12 cellular contexts compared by ENCODE assay signal in genomic region chr19:6723738-6724137, GRCh38. TPM values are rescaled to one million over a fixed set of nuclear protein-coding genes. Genes with fewer than 3 reads are reported as not detected.
A peak's percentile ranks its signal among the peaks of the same experiment; 100 is the strongest.
DNase-seq lines count a peak whose midpoint lies in the region; ATAC-seq and TF ChIP-seq lines count a peak whose summit lies in the region.
"Had no signal": no experiment of that assay in that cellular context is flagged by ENCODE, and none has a peak within 500 bp of the region (broad histone marks: within the 10 kb centered on the region; RNA-seq: fewer than 3 reads in every experiment).

No MANE protein-coding gene starts in this region.

- H3K36me3 Mint-ChIP-seq in CD8-positive, alpha-beta memory T cell = no peaks in the 10 kb centered on the region
- H3K36me3 Mint-ChIP-seq in progenitor cell of endocrine pancreas (ENCODE audit: insufficient read depth) = no peaks in the 10 kb centered on the region
- H3K36me3 Mint-ChIP-seq in CD4-positive, alpha-beta memory T cell = no peaks in the 10 kb centered on the region

- DNase-seq in CD8-positive, alpha-beta memory T cell = peak in 1 of 5 donors; percentile 16
- DNase-seq in OCI-LY7 (ENCODE audit: low spot score) = peak; percentile 41
- peak; percentile 27 for DNase-seq in fibroblast of the aortic adventitia (ENCODE audit: low read depth)
- DNase-seq in progenitor cell of endocrine pancreas (ENCODE audit: low spot score, unreplicated experiment) = no peak
- DNase-seq in NCI-H526 treated with DMSO at 0.1 percent for 48 hours (lab: John Stamatoyannopoulos, UW) = no peak
- no peak for DNase-seq in CD4-positive, alpha-beta memory T cell
- no peak for DNase-seq in DMS153 treated with DMSO at 0.1 percent for 48 hours (lab: John Stamatoyannopoulos, UW; ENCODE audit: unreplicated experiment)
- DNase-seq: activated CD4-positive, alpha-beta T cell treated with anti-CD3 and anti-CD28 coated beads for 1 hour; cortex of kidney; NCI-H2029; stimulated activated CD4-positive, alpha-beta T cell treated with anti-CD3 and anti-CD28 coated beads, Interleukin-12 subunit alpha, Interleukin-12 subunit beta, amount 100 ng/mL, for 4 hours had no signal

- no peak for ATAC-seq in GM21723 (IDR thresholded peaks at IDR 0.05; ENCODE audit: unreplicated experiment)

- 0 out of 2 replicates have a peak overlapping the region, but pooled peaks have one; percentile 0 for H2AFZ ChIP-seq in OCI-LY7 (ENCODE audit: low read length)

- no peak overlapping the region for H3K4me3 Mint-ChIP-seq in CD8-positive, alpha-beta memory T cell
- H3K4me3 Mint-ChIP-seq in progenitor cell of endocrine pancreas (ENCODE audit: low read depth) = no peak overlapping the region
- H3K4me3 Mint-ChIP-seq in CD4-positive, alpha-beta memory T cell = no peak overlapping the region

- H3K27me3 Mint-ChIP-seq in CD8-positive, alpha-beta memory T cell = peaks cover 0 to 1% of the 10 kb centered on the region in 2 donors
- H3K27me3 Mint-ChIP-seq in progenitor cell of endocrine pancreas = peaks cover 8% of the 10 kb centered on the region
- H3K27me3 Mint-ChIP-seq in CD4-positive, alpha-beta memory T cell = no peaks in the 10 kb centered on the region

- H3K27ac ChIP-seq in CD8-positive, alpha-beta memory T cell (ENCODE audit: low read depth, low read length) = no peak overlapping the region
- no peak overlapping the region for H3K27ac ChIP-seq in OCI-LY7 (ENCODE audit: low read depth, low read length, poor library complexity, severe bottlenecking)
- H3K27ac ChIP-seq in CD4-positive, alpha-beta memory T cell (ENCODE audit: low read depth, low read length) = no peak overlapping the region

- peaks cover 3% of the 10 kb centered on the region for H3K4me1 ChIP-seq in CD8-positive, alpha-beta memory T cell (ENCODE audit: insufficient read depth, low read length)
- peaks cover 72% of the 10 kb centered on the region for H3K4me1 ChIP-seq in OCI-LY7 (ENCODE audit: insufficient read depth, low read length, poor library complexity, severe bottlenecking)
- peaks cover 5% of the 10 kb centered on the region for H3K4me1 ChIP-seq in CD4-positive, alpha-beta memory T cell (ENCODE audit: insufficient read depth, low read length)

- intact Hi-C loops in OCI-LY7 (cut with micrococcal nuclease; ENCODE audit: unreplicated experiment) = no loop called here
- intact Hi-C loops in CD4-positive, alpha-beta memory T cell (cut with micrococcal nuclease) = no loop called here

- no peak overlapping the region for H3K4me3 ChIP-seq in CD8-positive, alpha-beta memory T cell (ENCODE audit: low read length)
- no peak overlapping the region for H3K4me3 ChIP-seq in OCI-LY7 (ENCODE audit: low read depth, low read length, poor library complexity, severe bottlenecking)
- no peak overlapping the region for H3K4me3 ChIP-seq in fibroblast of the aortic adventitia (ENCODE audit: low read depth, low read length)
- H3K4me3 ChIP-seq in CD4-positive, alpha-beta memory T cell (ENCODE audit: low read length in 2 of 2) = no peak overlapping the region

- no peak overlapping the region for H3K4me2 ChIP-seq in OCI-LY7 (ENCODE audit: low read length)

- H3K27me3 ChIP-seq in CD8-positive, alpha-beta memory T cell (ENCODE audit: insufficient read depth, low read length, poor library complexity, severe bottlenecking) = no peaks in the 10 kb centered on the region
- H3K27me3 ChIP-seq in CD4-positive, alpha-beta memory T cell (ENCODE audit: insufficient read depth, low read length) = no peaks in the 10 kb centered on the region

- BruUV-seq in OCI-LY7 (replicated peaks; lab: Mats Ljungman, UMichigan) = no TSS peak

- H3K36me3 ChIP-seq in CD8-positive, alpha-beta memory T cell (ENCODE audit: insufficient read depth, low read length) = no peaks in the 10 kb centered on the region
- H3K36me3 ChIP-seq in OCI-LY7 (ENCODE audit: insufficient read depth, low read length) = no peaks in the 10 kb centered on the region
- H3K36me3 ChIP-seq in CD4-positive, alpha-beta memory T cell (ENCODE audit: insufficient read depth, low read length) = no peaks in the 10 kb centered on the region

- H3K27ac Mint-ChIP-seq in CD8-positive, alpha-beta memory T cell = peak overlapping the region in 5 of 8 donors; percentile 54 to 91 (median 77)
- H3K27ac Mint-ChIP-seq in progenitor cell of endocrine pancreas = peak overlapping the region; percentile 49
- peak overlapping the region in 2 of 7 donors; percentile 18 to 68 for H3K27ac Mint-ChIP-seq in CD4-positive, alpha-beta memory T cell

- no peaks in the 10 kb centered on the region for H3K9me3 Mint-ChIP-seq in CD8-positive, alpha-beta memory T cell
- H3K9me3 Mint-ChIP-seq in progenitor cell of endocrine pancreas (ENCODE audit: low read depth) = no peaks in the 10 kb centered on the region
- no peaks in the 10 kb centered on the region for H3K9me3 Mint-ChIP-seq in CD4-positive, alpha-beta memory T cell

- POLR2A ChIA-PET in CD8-positive, alpha-beta memory T cell (lab: Charles Lee) = no interaction called here
- POLR2A ChIA-PET in OCI-LY7 (lab: Charles Lee) = no interaction called here
- POLR2A ChIA-PET in CD4-positive, alpha-beta memory T cell (lab: Charles Lee; ENCODE audit: partially characterized antibody) = interaction anchor here (1.5 kb wide), 1 partner anchor 55 kb away, joined by 3 read pairs; no protein-coding TSS in a partner anchor

- H4K20me1 ChIP-seq in OCI-LY7 (ENCODE audit: insufficient read depth, low read length) = no peaks in the 10 kb centered on the region

- no peaks in the 10 kb centered on the region for H3K9me2 ChIP-seq in OCI-LY7 (ENCODE audit: insufficient read depth, low read length)

- no peaks in the 10 kb centered on the region for H3K9me3 ChIP-seq in CD8-positive, alpha-beta memory T cell (ENCODE audit: low read length)
- H3K9me3 ChIP-seq in OCI-LY7 (ENCODE audit: low read length) = no peaks in the 10 kb centered on the region
- H3K9me3 ChIP-seq in CD4-positive, alpha-beta memory T cell (ENCODE audit: control insufficient read depth in 1 of 2, low read length in 2 of 2) = no peaks in the 10 kb centered on the region

- TF ChIP-seq CTCF in OCI-LY7 (conservative IDR thresholded peaks at IDR 0.05; ENCODE audit: low read length) (no peak), fibroblast of the aortic adventitia (IDR thresholded peaks at IDR 0.05; ENCODE audit: insufficient read depth, low read length) (no peak), progenitor cell of endocrine pancreas (IDR thresholded peaks at IDR 0.05; ENCODE audit: unreplicated experiment) (no peak)

- CTCF ChIA-PET in CD8-positive, alpha-beta memory T cell (lab: Charles Lee) = interaction anchor here (2.1 kb wide), 1 partner anchor 139 kb away, joined by 5 read pairs; no protein-coding TSS in a partner anchor
- CTCF ChIA-PET in OCI-LY7 (lab: Charles Lee; ENCODE audit: unreplicated experiment) = no interaction called here
- CTCF ChIA-PET in CD4-positive, alpha-beta memory T cell (lab: Charles Lee; ENCODE audit: partially characterized antibody) = interaction anchor here (0.6 kb wide), 1 partner anchor 219 kb away, joined by 3 read pairs; no protein-coding TSS in a partner anchor

- peaks cover 9 to 17% (median 16%) of the 10 kb centered on the region in 3 donors for H3K4me1 Mint-ChIP-seq in CD8-positive, alpha-beta memory T cell
- H3K4me1 Mint-ChIP-seq in progenitor cell of endocrine pancreas (ENCODE audit: low read depth) = peaks cover 25% of the 10 kb centered on the region
- peaks cover 4 to 22% (median 11%) of the 10 kb centered on the region in 4 donors for H3K4me1 Mint-ChIP-seq in CD4-positive, alpha-beta memory T cell

- no peaks in the 10 kb centered on the region for H3K79me2 ChIP-seq in OCI-LY7 (ENCODE audit: insufficient read depth, low read depth, low read length)

RNA-seq across cellular contexts. Expression of gene C3, which starts 3.3 kb away (rescaled TPM):
- 1 to 10 TPM; 1.6 to 1.7 TPM for total RNA-seq in CD8-positive, alpha-beta memory T cell
- not detected for polyA plus RNA-seq in CD8-positive, alpha-beta memory T cell
- 0.13 and 0.57 TPM in 2 replicates for total RNA-seq in OCI-LY7 (2014; rRNA removed; shearing (Covaris generic))
- 0.74 TPM in 1 of 2 replicates, not detected in the other for total RNA-seq in OCI-LY7 (2022)
- 93.5 and 1,485 TPM in 2 replicates for total RNA-seq in fibroblast of the aortic adventitia (ENCODE audit: low replicate concordance)
- total RNA-seq in progenitor cell of endocrine pancreas = 1.5 and 1.6 TPM in 2 replicates
- 1 to 10 TPM; 1.5 to 2.2 TPM for total RNA-seq in CD4-positive, alpha-beta memory T cell
- polyA plus RNA-seq in CD4-positive, alpha-beta memory T cell = not detected

RNA-seq across cellular contexts. Expression of gene GPR108, which starts 13.6 kb away (rescaled TPM):
- total RNA-seq in CD8-positive, alpha-beta memory T cell = 10 to 100 TPM; 72.0 to 74.0 TPM
- polyA plus RNA-seq in CD8-positive, alpha-beta memory T cell = 108 TPM
- 77.5 and 88.3 TPM in 2 replicates for total RNA-seq in OCI-LY7 (2014; rRNA removed; shearing (Covaris generic))
- total RNA-seq in OCI-LY7 (2022) = 63.2 and 73.2 TPM in 2 replicates
- 32.5 and 33.4 TPM in 2 replicates for total RNA-seq in fibroblast of the aortic adventitia (ENCODE audit: low replicate concordance)
- 72.8 and 80.8 TPM in 2 replicates for total RNA-seq in progenitor cell of endocrine pancreas
- 10 to 100 TPM; 75.6 to 85.3 TPM for total RNA-seq in CD4-positive, alpha-beta memory T cell
- polyA plus RNA-seq in CD4-positive, alpha-beta memory T cell = 100 to 1,000 TPM in 1 of 2 donors, 10 to 100 TPM in 1; 99.2 to 183 TPM

RNA-seq across cellular contexts. Expression of gene TRIP10, which starts 15.7 kb away (rescaled TPM):
- 10 to 100 TPM; 44.6 to 47.8 TPM for total RNA-seq in CD8-positive, alpha-beta memory T cell
- 2.0 TPM for polyA plus RNA-seq in CD8-positive, alpha-beta memory T cell
- total RNA-seq in OCI-LY7 (2014; rRNA removed; shearing (Covaris generic)) = 16.1 and 22.2 TPM in 2 replicates
- total RNA-seq in OCI-LY7 (2022) (19.9 TPM in 2 replicates), fibroblast of the aortic adventitia (ENCODE audit: low replicate concordance) (33.3 and 44.9 TPM in 2 replicates), progenitor cell of endocrine pancreas (46.0 and 48.2 TPM in 2 replicates)
- 1 to 10 TPM; 6.1 to 6.5 TPM for total RNA-seq in CD4-positive, alpha-beta memory T cell
- polyA plus RNA-seq in CD4-positive, alpha-beta memory T cell = 1 to 10 TPM; 1.1 to 2.0 TPM

RNA-seq across cellular contexts. Expression of gene SH2D3A, which starts 43.5 kb away (rescaled TPM):
- total RNA-seq in CD8-positive, alpha-beta memory T cell = 10 to 100 TPM; 21.3 TPM
- 40.6 TPM for polyA plus RNA-seq in CD8-positive, alpha-beta memory T cell
- total RNA-seq in OCI-LY7 (2014; rRNA removed; shearing (Covaris generic)) = 7.8 and 8.5 TPM in 2 replicates
- total RNA-seq in OCI-LY7 (2022) (9.8 and 13.3 TPM in 2 replicates), fibroblast of the aortic adventitia (ENCODE audit: low replicate concordance) (not detected in 2 replicates), progenitor cell of endocrine pancreas (19.8 and 20.0 TPM in 2 replicates)
- total RNA-seq in CD4-positive, alpha-beta memory T cell = 10 to 100 TPM; 59.3 to 64.3 TPM
- polyA plus RNA-seq in CD4-positive, alpha-beta memory T cell = 10 to 100 TPM; 26.9 to 37.9 TPM

RNA-seq across cellular contexts. Expression of gene VAV1, which starts 48.8 kb away (rescaled TPM):
- total RNA-seq in CD8-positive, alpha-beta memory T cell = 10 to 100 TPM; 51.9 to 52.9 TPM
- polyA plus RNA-seq in CD8-positive, alpha-beta memory T cell = 28.4 TPM
- 76.1 and 90.7 TPM in 2 replicates for total RNA-seq in OCI-LY7 (2014; rRNA removed; shearing (Covaris generic))
- total RNA-seq in OCI-LY7 (2022) (92.7 and 107 TPM in 2 replicates), fibroblast of the aortic adventitia (ENCODE audit: low replicate concordance) (not detected in 2 replicates), progenitor cell of endocrine pancreas (not detected in 2 replicates)
- total RNA-seq in CD4-positive, alpha-beta memory T cell = 10 to 100 TPM; 82.5 to 87.6 TPM
- 10 to 100 TPM; 16.0 to 23.9 TPM for polyA plus RNA-seq in CD4-positive, alpha-beta memory T cell

Comparison
In these comparisons a context has a peak if more than half of its experiments do, and no peak if none do; other contexts are left out.
1. DNase-seq: peak in OCI-LY7 (single experiment) and fibroblast of the aortic adventitia (single experiment); none in progenitor cell of endocrine pancreas (single experiment), NCI-H526 treated with DMSO at 0.1 percent for 48 hours (single experiment), CD4-positive, alpha-beta memory T cell (0 of 5) and DMS153 treated with DMSO at 0.1 percent for 48 hours (single experiment).
2. RNA of gene C3, which starts 3.3 kb away (total RNA-seq): 93.5 to 1,485 TPM in fibroblast of the aortic adventitia; 1.5 to 2.2 TPM in CD4-positive, alpha-beta memory T cell, 1.6 to 1.7 TPM in CD8-positive, alpha-beta memory T cell, 1.5 to 1.6 TPM in progenitor cell of endocrine pancreas and 0.13 to 0.74 TPM in OCI-LY7; every median in the first group is over 10 times any median in the second.